Comparison of ENCODE assay signal across 14 cellular contexts in genomic region chr18:72692086-72692485, GRCh38.
A peak's percentile ranks its signal among the peaks of the same experiment; 100 is the strongest.
DNase-seq lines count a peak whose midpoint lies in the region; ATAC-seq and FAIRE-seq lines count a peak whose summit lies in the region.
"Had no signal": no experiment of that assay in that cellular context is flagged by ENCODE, and none has a peak within 500 bp of the region (broad histone marks: within the 10 kb centered on the region; RNA-seq: fewer than 3 reads in every experiment).

No MANE protein-coding gene starts in this region.

- H3K36me3 ChIP-seq in HUES48 (ENCODE audit: control insufficient read depth, insufficient read depth, low read length) (no peaks in the 10 kb centered on the region), rectal smooth muscle tissue (ENCODE audit: control insufficient read depth, insufficient read depth, low read length) (no peaks in the 10 kb centered on the region)

- H3K36me3 Mint-ChIP-seq in activated CD4-positive, alpha-beta T cell treated with anti-CD3 and anti-CD28 coated beads, Interleukin-2, amount 10 ng/mL, durations not matched to agents 24 days and 14 days (ENCODE audit: low read depth), result no peaks in the 10 kb centered on the region

- no peak overlapping the region for H3K4me3 Mint-ChIP-seq in activated CD4-positive, alpha-beta T cell treated with anti-CD3 and anti-CD28 coated beads, Interleukin-2, amount 10 ng/mL, durations not matched to agents 24 days and 14 days
- H3K4me3 Mint-ChIP-seq: natural killer cell treated with Interleukin-12 subunit alpha and Interleukin-12 subunit beta and Interleukin-15 and Interleukin-18, amount 100 ng/mL, for 72 hours; stimulated activated naive CD8-positive, alpha-beta T cell treated with anti-CD3 and anti-CD28 coated beads, Interleukin-15, Interleukin-2, amounts not matched to agents 100 ng/mL and 50 ng/mL, for 24 hours had no signal

- H3K9ac ChIP-seq in HUES48 (ENCODE audit: low read depth, low read length), result peak overlapping the region; percentile 46; the same call in 1 of the 2 replicates
- no peak overlapping the region for H3K9ac ChIP-seq in rectal smooth muscle tissue (ENCODE audit: low read length)

- no peak overlapping the region for H3K27ac Mint-ChIP-seq in activated CD4-positive, alpha-beta T cell treated with anti-CD3 and anti-CD28 coated beads, Interleukin-2, amount 10 ng/mL, durations not matched to agents 24 days and 14 days
- H3K27ac Mint-ChIP-seq: natural killer cell treated with Interleukin-12 subunit alpha and Interleukin-12 subunit beta and Interleukin-15 and Interleukin-18, amount 100 ng/mL, for 72 hours; stimulated activated naive CD8-positive, alpha-beta T cell treated with anti-CD3 and anti-CD28 coated beads, Interleukin-15, Interleukin-2, amounts not matched to agents 100 ng/mL and 50 ng/mL, for 24 hours had no signal

- no peaks in the 10 kb centered on the region for H3K27me3 Mint-ChIP-seq in activated CD4-positive, alpha-beta T cell treated with anti-CD3 and anti-CD28 coated beads, Interleukin-2, amount 10 ng/mL, durations not matched to agents 24 days and 14 days
- H3K27me3 Mint-ChIP-seq: natural killer cell treated with Interleukin-12 subunit alpha and Interleukin-12 subunit beta and Interleukin-15 and Interleukin-18, amount 100 ng/mL, for 72 hours had no signal

- no peaks in the 10 kb centered on the region for H3K9me3 ChIP-seq in HUES48 (ENCODE audit: control insufficient read depth, insufficient read depth, low read length)

- no peaks in the 10 kb centered on the region for H3K4me1 Mint-ChIP-seq in activated CD4-positive, alpha-beta T cell treated with anti-CD3 and anti-CD28 coated beads, Interleukin-2, amount 10 ng/mL, durations not matched to agents 24 days and 14 days

- H3K4me3 ChIP-seq in HUES48 (ENCODE audit: low read depth, low read length), result peak overlapping the region; percentile 42
- H3K4me3 ChIP-seq in rectal smooth muscle tissue (ENCODE audit: low read length), result peak overlapping the region; percentile 41

- H3K4me1 ChIP-seq in HUES48 (ENCODE audit: control insufficient read depth, insufficient read depth, low read length) (peaks cover 17% of the 10 kb centered on the region), rectal smooth muscle tissue (ENCODE audit: control insufficient read depth, insufficient read depth, low read length) (no peaks in the 10 kb centered on the region)

- peak; percentile 50 for DNase-seq in NCI-H774 (lab: John Stamatoyannopoulos, UW)
- DNase-seq in iPS DF 4.7 (ENCODE audit: extremely low read depth, low spot score), result peak; percentile 72
- DNase-seq in activated CD4-positive, alpha-beta T cell treated with anti-CD3 and anti-CD28 coated beads, Interleukin-2, amount 10 ng/mL, durations not matched to agents 24 days and 14 days, result no peak
- DNase-seq in RCC 7860 (ENCODE audit: low spot score), result no peak
- no peak for DNase-seq in inferior parietal cortex (ENCODE audit: extremely low spot score)
- DNase-seq: activated CD4-positive, alpha-beta T cell treated with anti-CD3 and anti-CD28 coated beads for 48 hours; activated naive CD4-positive, alpha-beta T cell; NCI-H187 had no signal

- peak overlapping the region; percentile 44 for H3K27ac ChIP-seq in HUES48 (ENCODE audit: low read depth, low read length)
- no peak overlapping the region for H3K27ac ChIP-seq in rectal smooth muscle tissue (ENCODE audit: low read depth, low read length)

- ATAC-seq in HG03439 (IDR thresholded peaks at IDR 0.05; ENCODE audit: unreplicated experiment), result no peak
- ATAC-seq: natural killer cell treated with Interleukin-12 subunit alpha and Interleukin-12 subunit beta and Interleukin-15 and Interleukin-18, amount 100 ng/mL, for 72 hours had no signal

- intact Hi-C loops in activated CD4-positive, alpha-beta T cell treated with anti-CD3 and anti-CD28 coated beads, Interleukin-2, amount 10 ng/mL, durations not matched to agents 24 days and 14 days (cut with micrococcal nuclease), result no loop called here

- no peaks in the 10 kb centered on the region for H3K9me3 Mint-ChIP-seq in activated CD4-positive, alpha-beta T cell treated with anti-CD3 and anti-CD28 coated beads, Interleukin-2, amount 10 ng/mL, durations not matched to agents 24 days and 14 days
- H3K9me3 Mint-ChIP-seq: stimulated activated naive CD8-positive, alpha-beta T cell treated with anti-CD3 and anti-CD28 coated beads, Interleukin-15, Interleukin-2, amounts not matched to agents 100 ng/mL and 50 ng/mL, for 24 hours had no signal

- no peak for FAIRE-seq in RCC 7860 (lab: Jason Lieb, UNC)
- FAIRE-seq: GM12892 had no signal

- H3K27me3 ChIP-seq in HUES48 (ENCODE audit: control insufficient read depth, insufficient read depth, low read length) (no peaks in the 10 kb centered on the region), rectal smooth muscle tissue (ENCODE audit: control insufficient read depth, insufficient read depth, low read length) (no peaks in the 10 kb centered on the region)

Comparison
In these comparisons a context has a peak if more than half of its experiments do, and no peak if none do; other contexts are left out.
1. DNase-seq: peak in NCI-H774 (single experiment) and iPS DF 4.7 (single experiment); none in activated CD4-positive, alpha-beta T cell treated with anti-CD3 and anti-CD28 coated beads, Interleukin-2, amount 10 ng/mL, durations not matched to agents 24 days and 14 days (single experiment), RCC 7860 (single experiment) and inferior parietal cortex (single experiment).